ENCODE assay signal across 20 cellular contexts in genomic region chr2:102310964-102311640, GRCh38. TPM values are rescaled to one million over a fixed set of nuclear protein-coding genes. Genes with fewer than 3 reads are reported as not detected.
DNase-seq lines count a peak whose midpoint lies in the region; ATAC-seq, FAIRE-seq and TF ChIP-seq lines count a peak whose summit lies in the region.
"Had no signal": no experiment of that assay in that cellular context is flagged by ENCODE, and none has a peak within 500 bp of the region (broad histone marks: within the 10 kb centered on the region; RNA-seq: fewer than 3 reads in every experiment).

Gene IL1RL1 (plus strand): TSS chr2:102311563. CDS start chr2:102338265, 26,702 bp downstream.

- in situ Hi-C loops in K562 (cut with MboI): no loop called here

- peak; percentile 15 for FAIRE-seq in K562 (lab: Jason Lieb, UNC)
- FAIRE-seq: A549 had no signal

- no peak for TF ChIP-seq CTCF in breast epithelium (IDR thresholded peaks at IDR 0.05)
- TF ChIP-seq CTCF in MCF 10A (IDR thresholded peaks at IDR 0.05; ENCODE audit: unreplicated experiment): no peak
- TF ChIP-seq CTCF in K562 (IDR thresholded peaks at IDR 0.05 in 2 of 3, conservative IDR thresholded peaks at IDR 0.05 in 1 of 3; ENCODE audit: insufficient read depth in 2 of 3, low read depth in 1 of 3, low read length in 3 of 3): no peak
- TF ChIP-seq CTCF in vagina (IDR thresholded peaks at IDR 0.05): no peak
- TF ChIP-seq CTCF in GM20000 (IDR thresholded peaks at IDR 0.05; ENCODE audit: extremely low read depth, missing control alignments): no peak

- H3K79me2 ChIP-seq in K562 (ENCODE audit: control insufficient read depth, insufficient read depth, low read length): no peaks in the 10 kb centered on the region
- H3K79me2 ChIP-seq: hepatocyte had no signal

- TF ChIP-seq POLR2A in breast epithelium (IDR thresholded peaks at IDR 0.05): no peak
- no peak for TF ChIP-seq POLR2A in K562 (conservative IDR thresholded peaks at IDR 0.05)
- TF ChIP-seq POLR2A in vagina (IDR thresholded peaks at IDR 0.05): no peak

- no peaks in the 10 kb centered on the region for H3K9me3 Mint-ChIP-seq in MCF 10A (ENCODE audit: unreplicated experiment)
- H3K9me3 Mint-ChIP-seq: activated naive CD4-positive, alpha-beta T cell treated with anti-CD3 and anti-CD28 coated beads for 36 hours; CD4-positive, CD25-positive, alpha-beta regulatory T cell; HFFc6; stimulated activated naive B cell treated with anti-CD40 and anti-IgM and Interleukin-4, amounts not matched to agents 10 μg/mL and 1 μg/mL and 100 μg/mL, for 72 hours had no signal

- no peaks in the 10 kb centered on the region for H3K27me3 ChIP-seq in breast epithelium
- H3K27me3 ChIP-seq in K562 (ENCODE audit: control insufficient read depth in 2 of 2, insufficient read depth in 2 of 2, low read length in 2 of 2): peaks cover 0 to 8% of the 10 kb centered on the region in 2 experiments; a peak in 1 of 5 replicates
- H3K27me3 ChIP-seq in vagina: no peaks in the 10 kb centered on the region
- H3K27me3 ChIP-seq: hepatocyte had no signal

- H4K20me1 ChIP-seq in K562 (replicated peaks; ENCODE audit: control insufficient read depth, insufficient read depth, low read length): no peaks in the 10 kb centered on the region

- H3K36me3 ChIP-seq in breast epithelium (no peaks in the 10 kb centered on the region), K562 (ENCODE audit: control insufficient read depth, insufficient read depth, low read length) (no peaks in the 10 kb centered on the region), mesodermal cell (ENCODE audit: control insufficient read depth, insufficient read depth, low read length) (no peaks in the 10 kb centered on the region), vagina (no peaks in the 10 kb centered on the region)

- H2AFZ ChIP-seq in K562 (ENCODE audit: low read depth, low read length): peak within 1 kb of the TSS; percentile 44; the same call in 1 of the 2 replicates
- H2AFZ ChIP-seq: hepatocyte had no signal

- no peak within 1 kb of the TSS for H3K4me2 ChIP-seq in K562 (ENCODE audit: insufficient read depth, low read length)
- H3K4me2 ChIP-seq: A549, hepatocyte had no signal

- POLR2A ChIA-PET in MCF 10A (lab: Yijun Ruan, JAX) (interaction anchor here (0.5 kb wide), 1 partner anchor 49 kb away, joined by 4 read pairs; no protein-coding TSS in a partner anchor), K562 (lab: Yijun Ruan, JAX) (interaction anchor here (0.7 kb wide), 2 partner anchors 124 to 1203 kb away, joined by 3 to 4 read pairs; no protein-coding TSS in a partner anchor)

- no peak within 1 kb of the TSS for H3K27ac Mint-ChIP-seq in MCF 10A (ENCODE audit: low read depth, unreplicated experiment)
- H3K27ac Mint-ChIP-seq: activated naive CD4-positive, alpha-beta T cell treated with anti-CD3 and anti-CD28 coated beads for 36 hours; CD4-positive, CD25-positive, alpha-beta regulatory T cell; HFFc6; stimulated activated naive B cell treated with anti-CD40 and anti-IgM and Interleukin-4, amounts not matched to agents 10 μg/mL and 1 μg/mL and 100 μg/mL, for 72 hours had no signal

- H3K4me1 ChIP-seq in breast epithelium (no peaks in the 10 kb centered on the region), K562 (replicated peaks in 1 of 2; ENCODE audit: control insufficient read depth in 2 of 2, insufficient read depth in 2 of 2, low read length in 2 of 2) (peaks cover 0 to 8% of the 10 kb centered on the region in 2 experiments; a peak in 3 of 5 replicates), mesodermal cell (ENCODE audit: control insufficient read depth, insufficient read depth, low read length, poor library complexity, severe bottlenecking) (peaks cover 37% of the 10 kb centered on the region), vagina (no peaks in the 10 kb centered on the region)
- H3K4me1 ChIP-seq: A549 had no signal

- WGBS in K562 (ENCODE audit: insufficient coverage, low coverage, missing lambda C conversion rate): 15% methylated on average over 5 of the region's 5 CpGs
- WGBS in mesodermal cell (ENCODE audit: insufficient coverage in 2 of 2), 2 experiments: 83 to 86% methylated on average over 3 to 5 of the region's 5 CpGs

- no peak for TF ChIP-seq RAD21 in K562 (CRISPR knock-in tag; conservative IDR thresholded peaks at IDR 0.05 in 1 of 2, IDR thresholded peaks at IDR 0.05 in 1 of 2)

- CTCF ChIA-PET in MCF 10A (lab: Yijun Ruan, JAX) (interaction anchor here (0.6 kb wide), 1 partner anchor 132 kb away, joined by 3 read pairs; no protein-coding TSS in a partner anchor), K562 (lab: Yijun Ruan, JAX; ENCODE audit: low intra/inter-chr PET ratio) (no interaction called here)

- H3K4me3 ChIP-seq in breast epithelium (no peak within 1 kb of the TSS), K562 (no peak within 1 kb of the TSS), mesodermal cell (ENCODE audit: extremely low read depth, insufficient read depth, low read length, poor library complexity, severe bottlenecking) (no peak within 1 kb of the TSS), vagina (no peak within 1 kb of the TSS)
- H3K4me3 ChIP-seq: A549, hepatocyte had no signal

- no peak for ATAC-seq in K562
- ATAC-seq in HG02840 (IDR thresholded peaks at IDR 0.05; ENCODE audit: low FRiP score, unreplicated experiment): no peak
- ATAC-seq: A549; left cardiac atrium; Right ventricle myocardium inferior; stimulated activated naive B cell treated with anti-CD40 and anti-IgM and Interleukin-4, amounts not matched to agents 10 μg/mL and 1 μg/mL and 100 μg/mL, for 72 hours had no signal

- intact Hi-C loops in breast epithelium (cut with DNase I; ENCODE audit: low total_unique reads) (no loop called here), MCF 10A (cut with micrococcal nuclease) (no loop called here), K562 (cut with micrococcal nuclease) (no loop called here), vagina (cut with DNase I) (no loop called here)

- H3K27ac ChIP-seq in breast epithelium (no peak within 1 kb of the TSS), K562 (ENCODE audit: extremely low read depth, low read depth, low read length) (no peak within 1 kb of the TSS), mesodermal cell (ENCODE audit: low read depth, low read length, severe bottlenecking) (peak within 1 kb of the TSS; percentile 16), vagina (no peak within 1 kb of the TSS)
- H3K27ac ChIP-seq: A549, hepatocyte had no signal

- no peak within 1 kb of the TSS for H3K9ac ChIP-seq in K562 (ENCODE audit: insufficient read depth in 1 of 2, low read depth in 2 of 2, low read length in 2 of 2)

- H3K4me1 Mint-ChIP-seq in MCF 10A (ENCODE audit: insufficient read depth, unreplicated experiment): peaks cover 15% of the 10 kb centered on the region
- H3K4me1 Mint-ChIP-seq: CD4-positive, CD25-positive, alpha-beta regulatory T cell; stimulated activated naive B cell treated with anti-CD40 and anti-IgM and Interleukin-4, amounts not matched to agents 10 μg/mL and 1 μg/mL and 100 μg/mL, for 72 hours had no signal

- H3K36me3 Mint-ChIP-seq in MCF 10A (ENCODE audit: insufficient read depth, unreplicated experiment): no peaks in the 10 kb centered on the region
- H3K36me3 Mint-ChIP-seq: CD4-positive, CD25-positive, alpha-beta regulatory T cell; stimulated activated naive B cell treated with anti-CD40 and anti-IgM and Interleukin-4, amounts not matched to agents 10 μg/mL and 1 μg/mL and 100 μg/mL, for 72 hours had no signal

- no peaks in the 10 kb centered on the region for H3K27me3 Mint-ChIP-seq in MCF 10A (ENCODE audit: insufficient read depth, unreplicated experiment)
- H3K27me3 Mint-ChIP-seq: CD4-positive, CD25-positive, alpha-beta regulatory T cell had no signal

- DNase-seq in breast epithelium (ENCODE audit: low spot score in 2 of 2) (no peak), MCF 10A (ENCODE audit: unreplicated experiment) (no peak), K562 (ENCODE audit: extremely low read depth in 1 of 4, low spot score in 3 of 4) (no peak), vagina (ENCODE audit: extremely low spot score in 2 of 2) (no peak), GM20000 (ENCODE audit: low spot score) (no peak)
- DNase-seq in stimulated activated CD4-positive, alpha-beta T cell treated with anti-CD3 and anti-CD28 coated beads, Interleukin-12 subunit alpha, Interleukin-12 subunit beta, amount 100 ng/mL, for 4 hours: no peak
- DNase-seq: activated CD8-positive, alpha-beta memory T cell treated with anti-CD3 and anti-CD28 coated beads, Interleukin-2, amount 50 U/mL, for 4 hours; activated naive CD4-positive, alpha-beta T cell treated with anti-CD3 and anti-CD28 coated beads for 36 hours; CD4-positive, CD25-positive, alpha-beta regulatory T cell; dermis blood vessel endothelial cell; HFFc6; left cardiac atrium; NCI-H1105 treated with DMSO at 0.1 percent for 48 hours; posterior cingulate gyrus; stimulated activated naive B cell treated with anti-CD40 and anti-IgM and Interleukin-4, amounts not matched to agents 10 μg/mL and 1 μg/mL and 100 μg/mL, for 72 hours had no signal

- no peak within 1 kb of the TSS for H3K4me3 Mint-ChIP-seq in MCF 10A (ENCODE audit: unreplicated experiment)
- H3K4me3 Mint-ChIP-seq: activated naive CD4-positive, alpha-beta T cell treated with anti-CD3 and anti-CD28 coated beads for 36 hours; CD4-positive, CD25-positive, alpha-beta regulatory T cell; HFFc6; stimulated activated naive B cell treated with anti-CD40 and anti-IgM and Interleukin-4, amounts not matched to agents 10 μg/mL and 1 μg/mL and 100 μg/mL, for 72 hours had no signal

- no peaks in the 10 kb centered on the region for H3K9me3 ChIP-seq in breast epithelium
- no peaks in the 10 kb centered on the region for H3K9me3 ChIP-seq in K562 (replicated peaks; ENCODE audit: control insufficient read depth, insufficient read depth, low read depth, low read length)
- no peaks in the 10 kb centered on the region for H3K9me3 ChIP-seq in mesodermal cell (ENCODE audit: control insufficient read depth, low read length)
- no peaks in the 10 kb centered on the region for H3K9me3 ChIP-seq in vagina
- H3K9me3 ChIP-seq: A549 had no signal

- H3K9me1 ChIP-seq in K562 (ENCODE audit: control insufficient read depth, insufficient read depth, low read length): no peaks in the 10 kb centered on the region

- no peak for TF ChIP-seq EP300 in K562 (IDR thresholded peaks at IDR 0.05; ENCODE audit: low read length)

- BruUV-seq in MCF 10A (replicated peaks; lab: Mats Ljungman, UMichigan): no TSS peak
- no TSS peak for BruUV-seq in K562 (replicated peaks; lab: Mats Ljungman, UMichigan)

RNA-seq across cellular contexts. Expression of gene IL1RL1, which starts in this region (rescaled TPM):
- total RNA-seq in breast epithelium (10 to 100 TPM in 2 of 3 donors, 1 to 10 TPM in 1; 6.3 to 27.8 (median 12.1) TPM), MCF 10A (2022) (10.0 and 25.6 TPM in 2 replicates), K562 (2014; rRNA removed) (0.45 and 0.59 TPM in 2 replicates), K562 (2014; rRNA removed; fragmentation: Illumina TruSeq; extraction: Trizol) (0.73 and 1.0 TPM in 2 replicates), K562 (2015; rRNA removed; fragmentation: Illumina TruSeq; extraction: Trizol) (2.6 and 3.3 TPM in 2 replicates), K562 (2021) (0.44 and 1.0 TPM in 2 replicates), vagina (10.6 TPM)
- 0.18 TPM in 1 of 2 replicates, not detected in the other for total RNA-seq in K562 (2011; cell fraction: chromatin; rRNA removed; ENCODE audit: low replicate concordance)
- not detected in 2 replicates for total RNA-seq in K562 (2011; cell fraction: nucleolus; rRNA removed)
- total RNA-seq in K562 (2011; cell fraction: nucleoplasm; rRNA removed): not detected in 2 replicates
- polyA plus RNA-seq in K562 (2011; rRNA removed) (0.05 and 0.06 TPM in 2 replicates), K562 (2014; fragmentation: Illumina TruSeq; extraction: Trizol) (0.72 and 1.2 TPM in 2 replicates), K562 (2014; fragmentation: Nextera tagmentation; extraction: Ambion mirVana) (under 1 TPM; 0.42 to 0.59 TPM), K562 (2014; rRNA removed) (0.66 and 0.81 TPM in 2 replicates)
- polyA plus RNA-seq in K562 (2011; cell fraction: cytosol; rRNA removed): 0.03 TPM in 1 of 2 replicates, not detected in the other
- polyA plus RNA-seq in K562 (2011; cell fraction: nucleus; rRNA removed): 0.27 TPM in 1 of 2 replicates, not detected in the other
- 4.3 and 5.8 TPM in 2 replicates for polyA plus RNA-seq in K562 (2012)
- 0.18 TPM in 1 of 2 replicates, not detected in the other for polyA minus RNA-seq in K562 (2011; rRNA and poly(A)+ RNA removed)
- polyA minus RNA-seq in K562 (2011; cell fraction: cytosol; rRNA and poly(A)+ RNA removed): not detected in 2 replicates
- polyA minus RNA-seq in K562 (2011; cell fraction: nucleus; rRNA and poly(A)+ RNA removed): 0.13 TPM in 1 of 2 replicates, not detected in the other
- 2.6 TPM for polyA plus RNA-seq in mesodermal cell (2013, experiment 1 of 2)
- 1.4 TPM for polyA plus RNA-seq in mesodermal cell (2013, experiment 2 of 2)
- total RNA-seq: HFFc6 had no signal
- polyA plus RNA-seq: CD4-positive, CD25-positive, alpha-beta regulatory T cell had no signal
